9 cellular contexts compared by ENCODE assay signal in the genomic region with DNA sequence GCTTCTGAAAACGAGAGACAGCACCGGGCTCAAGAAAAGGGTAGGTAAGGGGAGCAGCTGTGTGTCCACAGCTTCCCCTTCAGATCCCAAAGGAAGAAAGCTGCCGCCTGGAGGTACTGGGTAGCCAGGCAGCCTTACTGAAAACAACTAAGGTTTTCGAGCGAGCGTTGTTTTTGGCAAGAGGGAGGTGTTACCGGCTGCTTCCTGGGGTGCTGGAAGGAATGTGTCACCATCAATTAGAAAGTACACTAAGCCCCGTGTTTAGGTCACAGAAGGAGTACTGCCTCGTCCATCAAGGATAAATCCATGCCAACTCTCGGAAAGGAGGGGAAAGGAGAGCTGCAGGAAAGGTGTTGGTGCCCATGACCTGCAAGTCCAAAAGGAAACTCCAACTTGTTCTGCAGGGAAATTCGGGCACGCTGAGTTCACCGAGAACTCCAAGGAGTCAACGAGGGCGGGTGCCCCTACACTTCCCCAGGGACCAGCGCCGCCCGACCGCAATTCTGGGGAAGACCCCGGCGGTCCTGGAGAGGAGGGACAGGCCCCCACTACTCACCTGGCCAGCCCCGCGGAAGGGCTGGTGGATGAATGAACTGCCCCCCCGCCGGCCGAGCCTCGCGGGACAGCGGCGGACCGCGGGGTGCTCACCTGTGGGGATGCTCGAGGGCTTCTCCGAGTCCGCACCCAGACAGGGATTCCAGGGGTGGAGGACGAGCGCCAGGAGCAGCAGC. TPM values are rescaled to one million over a fixed set of nuclear protein-coding genes. Genes with fewer than 3 reads are reported as not detected.
DNase-seq lines count a peak whose midpoint lies in the region; ATAC-seq, FAIRE-seq and TF ChIP-seq lines count a peak whose summit lies in the region.
"Had no signal": no experiment of that assay in that cellular context is flagged by ENCODE, and none has a peak within 500 bp of the region (broad histone marks: within the 10 kb centered on the region; RNA-seq: fewer than 3 reads in every experiment).

No MANE protein-coding gene starts in this region.

- H3K4me3 ChIP-seq in ascending aorta (peak overlapping the region; percentile 67 to 93), pancreas (peak overlapping the region; percentile 67 to 85 (median 79))

- peak overlapping the region; percentile 98 to 99 for H3K27ac ChIP-seq in ascending aorta
- H3K27ac ChIP-seq in pancreas: peak overlapping the region; percentile 95 to 98 (median 97)

- H3K9me3 ChIP-seq in ascending aorta (no peaks in the 10 kb centered on the region), pancreas (no peaks in the 10 kb centered on the region)

- peaks cover 0 to 24% of the 10 kb centered on the region in 2 donors for H3K4me1 ChIP-seq in ascending aorta
- peaks cover 15 to 44% (median 41%) of the 10 kb centered on the region in 3 donors for H3K4me1 ChIP-seq in pancreas

- peak; percentile 28 to 59 (median 58) for TF ChIP-seq CTCF in ascending aorta (IDR thresholded peaks at IDR 0.05)
- TF ChIP-seq CTCF in pancreas (IDR thresholded peaks at IDR 0.05): peak in 2 of 4 donors; percentile 13 to 23

- peak; percentile 28 for DNase-seq in SIG-M5 treated with dmso at 0.1 percent for 504 hours (lab: John Stamatoyannopoulos, UW; ENCODE audit: unreplicated experiment)
- no peak for DNase-seq in SIG-M5 (lab: John Stamatoyannopoulos, UW)
- DNase-seq in NCI-H748 (lab: John Stamatoyannopoulos, UW; ENCODE audit: unreplicated experiment): peak; percentile 83
- DNase-seq in ascending aorta (ENCODE audit: low spot score in 2 of 2): peak; percentile 33 to 89
- peak; percentile 46 for DNase-seq in left ventricle myocardium superior
- peak; percentile 60 to 82 (median 71) for DNase-seq in pancreas
- DNase-seq in T-helper 9 cell: no peak

- intact Hi-C loops in ascending aorta (cut with DNase I) (loop anchor here (2.0 to 5.0 kb wide), 4 partner anchors 34 to 382 kb away; a partner anchor contains a TSS), left ventricle myocardium superior (cut with micrococcal nuclease) (loop anchor here (10.0 kb wide), 1 partner anchor 86 kb away; no protein-coding TSS in a partner anchor), pancreas (cut with DNase I) (no loop called here)

- WGBS in pancreas, 2 donors: 0% methylated on average over 37 of the region's 37 CpGs

- FAIRE-seq in pancreas (lab: Jason Lieb, UNC): no peak
- FAIRE-seq: islet of Langerhans had no signal

- H3K27me3 ChIP-seq in ascending aorta (no peaks in the 10 kb centered on the region), pancreas (no peaks in the 10 kb centered on the region)

- no peaks in the 10 kb centered on the region for H3K36me3 ChIP-seq in ascending aorta
- H3K36me3 ChIP-seq in pancreas: no peaks in the 10 kb centered on the region

- ATAC-seq in HG02981 (IDR thresholded peaks at IDR 0.05; ENCODE audit: unreplicated experiment) (peak; percentile 17), left ventricle myocardium superior (peak; percentile 62), pancreas (peak; percentile 61 to 74 (median 70))

RNA-seq across cellular contexts. Expression of a gene that starts 0.6 kb away (rescaled TPM):
- total RNA-seq in ascending aorta (41.3 TPM), left ventricle myocardium superior (19.2 TPM), pancreas (10 to 100 TPM; 13.0 to 44.7 (median 20.3) TPM)
- 10 to 100 TPM; 12.7 to 19.6 TPM for polyA plus RNA-seq in pancreas

Comparison
In these comparisons a context has a peak if more than half of its experiments do, and no peak if none do; other contexts are left out.
1. DNase-seq: peak in SIG-M5 treated with dmso at 0.1 percent for 504 hours (single experiment), NCI-H748 (single experiment), ascending aorta (2 of 2), left ventricle myocardium superior (single experiment) and pancreas (6 of 6); none in SIG-M5 (single experiment) and T-helper 9 cell (single experiment).
2. ATAC-seq: peak in every context shown above with its lines; median percentile 70 in pancreas; 62 in left ventricle myocardium superior; 17 in HG02981.
3. intact Hi-C loops: an anchor here in ascending aorta (2.0 to 5.0 kb wide) and left ventricle myocardium superior (10.0 kb wide); none called in pancreas.